Comparison of ENCODE assay signal across 14 cellular contexts in genomic region chr12:113071427-113072112, GRCh38. TPM values are rescaled to one million over a fixed set of nuclear protein-coding genes. Genes with fewer than 3 reads are reported as not detected.
DNase-seq lines count a peak whose midpoint lies in the region; ATAC-seq and TF ChIP-seq lines count a peak whose summit lies in the region.
"Had no signal": no experiment of that assay in that cellular context is flagged by ENCODE, and none has a peak within 500 bp of the region (broad histone marks: within the 10 kb centered on the region; RNA-seq: fewer than 3 reads in every experiment).

No MANE protein-coding gene starts in this region.

- H3K27ac Mint-ChIP-seq in Calu3 (ENCODE audit: unreplicated experiment) (no peak overlapping the region), GM23338 (no peak overlapping the region)
- H3K27ac Mint-ChIP-seq: T-helper 2 cell treated with Interferon-gamma antibody and Interleukin-4, amounts not matched to agents 5 μg/mL and 100 μg/mL, for 36 hours had no signal

- ATAC-seq in GM23338 = no peak; the same call in 2 of the 3 replicates
- ATAC-seq: lower lobe of right lung had no signal

- DNase-seq in C1 segment of cervical spinal cord (lab: John Stamatoyannopoulos, UW) = peak in 10 of 14 donors; percentile 15 to 82 (median 48)
- DNase-seq in NCI-H1417 (lab: John Stamatoyannopoulos, UW) = peak; percentile 9 to 97 (median 88)
- peak; percentile 74 for DNase-seq in midbrain (lab: John Stamatoyannopoulos, UW)
- no peak for DNase-seq in SW480 (ENCODE audit: low spot score)
- DNase-seq in Calu3 = no peak
- DNase-seq in cerebellum (ENCODE audit: low spot score) = no peak
- no peak for DNase-seq in GM23338 (ENCODE audit: low spot score)
- DNase-seq: activated gamma-delta T cell, DMS 273 treated with DMSO at 0.1 percent for 48 hours, erythroblast, lower lobe of right lung, transverse colon had no signal

- H3K27me3 ChIP-seq in GM23338 (ENCODE audit: insufficient read depth) = peaks cover 9% of the 10 kb centered on the region

- H3K4me3 ChIP-seq in GM23338 = no peak overlapping the region
- H3K4me3 ChIP-seq: lower lobe of right lung, transverse colon had no signal

- intact Hi-C loops in Calu3 (cut with micrococcal nuclease; ENCODE audit: unreplicated experiment) = no loop called here

- TF ChIP-seq CTCF in VCaP (conservative IDR thresholded peaks at IDR 0.05) (no peak), Calu3 (IDR thresholded peaks at IDR 0.05; ENCODE audit: unreplicated experiment) (no peak), GM23338 (conservative IDR thresholded peaks at IDR 0.05; ENCODE audit: low read depth in 2 of 2) (no peak)

- H3K27ac ChIP-seq in VCaP = peak overlapping the region; percentile 76
- no peak overlapping the region for H3K27ac ChIP-seq in GM23338 (ENCODE audit: low read depth)
- H3K27ac ChIP-seq: lower lobe of right lung, transverse colon had no signal

- no TSS peak for BruUV-seq in Calu3 (replicated peaks; lab: Mats Ljungman, UMichigan)

- H3K4me2 ChIP-seq in GM23338 = no peak overlapping the region

- H4K20me1 ChIP-seq in GM23338 (replicated peaks; ENCODE audit: insufficient read depth) = no peaks in the 10 kb centered on the region

- H3K36me3 Mint-ChIP-seq in Calu3 (ENCODE audit: insufficient read depth, unreplicated experiment) (no peaks in the 10 kb centered on the region), GM23338 (ENCODE audit: low read depth) (no peaks in the 10 kb centered on the region)

- H3K4me1 ChIP-seq in GM23338 (ENCODE audit: insufficient read depth) = peaks cover 7% of the 10 kb centered on the region; the same call in 1 of the 2 replicates
- H3K4me1 ChIP-seq: lower lobe of right lung had no signal

- H3K27me3 Mint-ChIP-seq in Calu3 (ENCODE audit: unreplicated experiment) = peaks cover 50% of the 10 kb centered on the region
- H3K27me3 Mint-ChIP-seq in GM23338 (ENCODE audit: insufficient read depth, low read depth, poor library complexity) = peaks cover 5% of the 10 kb centered on the region

- H3F3A ChIP-seq in GM23338 (replicated peaks; ENCODE audit: low read depth) = no peaks in the 10 kb centered on the region

- H2AFZ ChIP-seq in GM23338 = no peak overlapping the region

- H3K79me2 ChIP-seq in GM23338 (replicated peaks; ENCODE audit: insufficient read depth) = no peaks in the 10 kb centered on the region

- H3K9me2 ChIP-seq in GM23338 (ENCODE audit: insufficient read depth) = no peaks in the 10 kb centered on the region

- H3K4me3 Mint-ChIP-seq in Calu3 (ENCODE audit: low read depth, unreplicated experiment) = no peak overlapping the region
- no peak overlapping the region for H3K4me3 Mint-ChIP-seq in GM23338
- H3K4me3 Mint-ChIP-seq: T-helper 2 cell treated with Interferon-gamma antibody and Interleukin-4, amounts not matched to agents 5 μg/mL and 100 μg/mL, for 36 hours had no signal

- CTCF ChIA-PET in Calu3 (lab: Charles Lee) = interaction anchor here (0.6 to 0.8 kb wide), 3 partner anchors 15 to 451 kb away, joined by 3 to 6 read pairs (median 3); partner anchors contain the start of genes DTX1 and RASAL1

- no peaks in the 10 kb centered on the region for H3K36me3 ChIP-seq in GM23338 (ENCODE audit: insufficient read depth)
- H3K36me3 ChIP-seq: lower lobe of right lung, transverse colon had no signal

- H3K4me1 Mint-ChIP-seq in Calu3 (ENCODE audit: low read depth, unreplicated experiment) (peaks cover 10% of the 10 kb centered on the region), GM23338 (peaks cover 40% of the 10 kb centered on the region)

- H3K9me3 Mint-ChIP-seq in Calu3 (ENCODE audit: low read depth, unreplicated experiment) = no peaks in the 10 kb centered on the region
- no peaks in the 10 kb centered on the region for H3K9me3 Mint-ChIP-seq in GM23338
- H3K9me3 Mint-ChIP-seq: T-helper 2 cell treated with Interferon-gamma antibody and Interleukin-4, amounts not matched to agents 5 μg/mL and 100 μg/mL, for 36 hours had no signal

TF ChIP-seq in GM23338, 12 proteins besides CTCF, POLR2A, EP300 and RAD21:
- TF ChIP-seq EZH2phosphoT487 (IDR thresholded peaks at IDR 0.05; ENCODE audit: unreplicated experiment) (no peak), JUNB (IDR thresholded peaks at IDR 0.05; ENCODE audit: unreplicated experiment) (no peak), ZNF331 (CRISPR knock-in tag; IDR thresholded peaks at IDR 0.05; ENCODE audit: low read depth) (no peak), ETS1 (IDR thresholded peaks at IDR 0.05) (no peak), ZNF114 (CRISPR knock-in tag; IDR thresholded peaks at IDR 0.05) (no peak), CREB1 (CRISPR knock-in tag; IDR thresholded peaks at IDR 0.05; ENCODE audit: low read depth) (no peak), NANOG (IDR thresholded peaks at IDR 0.05; ENCODE audit: borderline replicate concordance) (no peak), EZH2 (IDR thresholded peaks at IDR 0.05; ENCODE audit: low read depth, unreplicated experiment) (no peak), STAT1 (IDR thresholded peaks at IDR 0.05; ENCODE audit: unreplicated experiment) (no peak), POLR2AphosphoS5 (IDR thresholded peaks at IDR 0.05; ENCODE audit: low read depth) (no peak)
- TF ChIP-seq, protein P1, sequence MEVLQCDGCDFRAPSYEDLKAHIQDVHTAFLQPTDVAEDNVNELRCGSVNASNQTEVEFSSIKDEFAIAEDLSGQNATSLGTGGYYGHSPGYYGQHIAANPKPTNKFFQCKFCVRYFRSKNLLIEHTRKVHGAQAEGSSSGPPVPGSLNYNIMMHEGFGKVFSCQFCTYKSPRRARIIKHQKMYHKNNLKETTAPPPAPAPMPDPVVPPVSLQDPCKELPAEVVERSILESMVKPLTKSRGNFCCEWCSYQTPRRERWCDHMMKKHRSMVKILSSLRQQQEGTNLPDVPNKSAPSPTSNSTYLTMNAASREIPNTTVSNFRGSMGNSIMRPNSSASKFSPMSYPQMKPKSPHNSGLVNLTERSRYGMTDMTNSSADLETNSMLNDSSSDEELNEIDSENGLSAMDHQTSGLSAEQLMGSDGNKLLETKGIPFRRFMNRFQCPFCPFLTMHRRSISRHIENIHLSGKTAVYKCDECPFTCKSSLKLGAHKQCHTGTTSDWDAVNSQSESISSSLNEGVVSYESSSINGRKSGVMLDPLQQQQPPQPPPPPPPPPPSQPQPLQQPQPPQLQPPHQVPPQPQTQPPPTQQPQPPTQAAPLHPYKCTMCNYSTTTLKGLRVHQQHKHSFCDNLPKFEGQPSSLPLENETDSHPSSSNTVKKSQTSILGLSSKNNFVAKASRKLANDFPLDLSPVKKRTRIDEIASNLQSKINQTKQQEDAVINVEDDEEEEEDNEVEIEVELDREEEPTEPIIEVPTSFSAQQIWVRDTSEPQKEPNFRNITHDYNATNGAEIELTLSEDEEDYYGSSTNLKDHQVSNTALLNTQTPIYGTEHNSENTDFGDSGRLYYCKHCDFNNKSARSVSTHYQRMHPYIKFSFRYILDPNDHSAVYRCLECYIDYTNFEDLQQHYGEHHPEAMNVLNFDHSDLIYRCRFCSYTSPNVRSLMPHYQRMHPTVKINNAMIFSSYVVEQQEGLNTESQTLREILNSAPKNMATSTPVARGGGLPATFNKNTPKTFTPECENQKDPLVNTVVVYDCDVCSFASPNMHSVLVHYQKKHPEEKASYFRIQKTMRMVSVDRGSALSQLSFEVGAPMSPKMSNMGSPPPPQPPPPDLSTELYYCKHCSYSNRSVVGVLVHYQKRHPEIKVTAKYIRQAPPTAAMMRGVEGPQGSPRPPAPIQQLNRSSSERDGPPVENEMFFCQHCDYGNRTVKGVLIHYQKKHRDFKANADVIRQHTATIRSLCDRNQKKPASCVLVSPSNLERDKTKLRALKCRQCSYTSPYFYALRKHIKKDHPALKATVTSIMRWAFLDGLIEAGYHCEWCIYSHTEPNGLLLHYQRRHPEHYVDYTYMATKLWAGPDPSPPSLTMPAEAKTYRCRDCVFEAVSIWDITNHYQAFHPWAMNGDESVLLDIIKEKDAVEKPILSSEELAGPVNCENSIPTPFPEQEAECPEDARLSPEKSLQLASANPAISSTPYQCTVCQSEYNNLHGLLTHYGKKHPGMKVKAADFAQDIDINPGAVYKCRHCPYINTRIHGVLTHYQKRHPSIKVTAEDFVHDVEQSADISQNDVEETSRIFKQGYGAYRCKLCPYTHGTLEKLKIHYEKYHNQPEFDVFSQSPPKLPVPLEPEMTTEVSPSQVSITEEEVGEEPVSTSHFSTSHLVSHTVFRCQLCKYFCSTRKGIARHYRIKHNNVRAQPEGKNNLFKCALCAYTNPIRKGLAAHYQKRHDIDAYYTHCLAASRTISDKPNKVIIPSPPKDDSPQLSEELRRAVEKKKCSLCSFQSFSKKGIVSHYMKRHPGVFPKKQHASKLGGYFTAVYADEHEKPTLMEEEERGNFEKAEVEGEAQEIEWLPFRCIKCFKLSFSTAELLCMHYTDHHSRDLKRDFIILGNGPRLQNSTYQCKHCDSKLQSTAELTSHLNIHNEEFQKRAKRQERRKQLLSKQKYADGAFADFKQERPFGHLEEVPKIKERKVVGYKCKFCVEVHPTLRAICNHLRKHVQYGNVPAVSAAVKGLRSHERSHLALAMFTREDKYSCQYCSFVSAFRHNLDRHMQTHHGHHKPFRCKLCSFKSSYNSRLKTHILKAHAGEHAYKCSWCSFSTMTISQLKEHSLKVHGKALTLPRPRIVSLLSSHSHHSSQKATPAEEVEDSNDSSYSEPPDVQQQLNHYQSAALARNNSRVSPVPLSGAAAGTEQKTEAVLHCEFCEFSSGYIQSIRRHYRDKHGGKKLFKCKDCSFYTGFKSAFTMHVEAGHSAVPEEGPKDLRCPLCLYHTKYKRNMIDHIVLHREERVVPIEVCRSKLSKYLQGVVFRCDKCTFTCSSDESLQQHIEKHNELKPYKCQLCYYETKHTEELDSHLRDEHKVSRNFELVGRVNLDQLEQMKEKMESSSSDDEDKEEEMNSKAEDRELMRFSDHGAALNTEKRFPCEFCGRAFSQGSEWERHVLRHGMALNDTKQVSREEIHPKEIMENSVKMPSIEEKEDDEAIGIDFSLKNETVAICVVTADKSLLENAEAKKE (CRISPR knock-in tag; IDR thresholded peaks at IDR 0.05) = no peak
TF ChIP-seq in GM23338: peak in this region for 0.

RNA-seq across cellular contexts. Expression of gene DTX1, which starts 15.0 kb away (rescaled TPM):
- total RNA-seq in Calu3 (2022) = 0.17 TPM in 1 of 2 replicates, not detected in the other
- total RNA-seq in cerebellum = 18.4 TPM
- total RNA-seq in GM23338 (2014; rRNA removed; shearing (Covaris generic)) = 4.7 and 9.0 TPM in 2 replicates
- 1.6 and 1.8 TPM in 2 replicates for polyA plus RNA-seq in GM23338 (2016; fragmentation: Nextera tagmentation; extraction: Ambion mirVana)

Comparison
In these comparisons a context has a peak if more than half of its experiments do, and no peak if none do; other contexts are left out.
1. DNase-seq: peak in C1 segment of cervical spinal cord (10 of 14), NCI-H1417 (3 of 3) and midbrain (single experiment); none in SW480 (single experiment), Calu3 (single experiment), cerebellum (single experiment) and GM23338 (single experiment).